35 cellular contexts compared by ENCODE assay signal in genomic region chr11:46197421-46197820, GRCh38.
A peak's percentile ranks its signal among the peaks of the same experiment; 100 is the strongest.
DNase-seq lines count a peak whose midpoint lies in the region; ATAC-seq, FAIRE-seq and TF ChIP-seq lines count a peak whose summit lies in the region.
"Had no signal": no experiment of that assay in that cellular context is flagged by ENCODE, and none has a peak within 500 bp of the region (broad histone marks: within the 10 kb centered on the region; RNA-seq: fewer than 3 reads in every experiment).

No MANE protein-coding gene starts in this region.

- H3K27ac ChIP-seq in VCaP (peak overlapping the region; percentile 8; the same call in 1 of the 2 replicates), K562 (ENCODE audit: extremely low read depth, low read depth, low read length) (no peak overlapping the region), neuronal stem cell (replicated peaks; ENCODE audit: low read length) (no peak overlapping the region), osteoblast (ENCODE audit: low read depth, low read length) (no peak overlapping the region), endodermal cell (ENCODE audit: low read depth, low read length) (no peak overlapping the region)
- H3K27ac ChIP-seq: 22Rv1; A549; BLaER1; BLaER1 treated with 17β-estradiol and CSF1 and Interleukin-3, amounts not matched to agents 10 nM and 100 nM; C4-2B had no signal

- H3K9ac ChIP-seq in K562 (ENCODE audit: insufficient read depth in 1 of 2, low read depth in 2 of 2, low read length in 2 of 2), result no peak overlapping the region
- no peak overlapping the region for H3K9ac ChIP-seq in neuronal stem cell (ENCODE audit: low read depth, low read length, poor library complexity)
- H3K9ac ChIP-seq in endodermal cell (ENCODE audit: extremely low read depth, low read length, poor library complexity, severe bottlenecking), result no peak overlapping the region
- H3K9ac ChIP-seq: BLaER1; BLaER1 treated with 17β-estradiol and CSF1 and Interleukin-3, amounts not matched to agents 10 nM and 100 nM had no signal

- peaks cover 1% of the 10 kb centered on the region for H3K4me1 Mint-ChIP-seq in endodermal cell
- H3K4me1 Mint-ChIP-seq: B cell; CD14-positive monocyte; CD4-positive, alpha-beta memory T cell; CD4-positive, CD25-positive, alpha-beta regulatory T cell; CD8-positive, alpha-beta memory T cell had no signal

- H4K20me1 ChIP-seq in K562 (replicated peaks; ENCODE audit: control insufficient read depth, insufficient read depth, low read length), result no peaks in the 10 kb centered on the region
- H4K20me1 ChIP-seq in osteoblast (ENCODE audit: insufficient read depth, low read length), result peaks cover 2% of the 10 kb centered on the region
- H4K20me1 ChIP-seq: BLaER1; BLaER1 treated with 17β-estradiol and CSF1 and Interleukin-3, amounts not matched to agents 10 nM and 100 nM had no signal

- H3K4me3 Mint-ChIP-seq in endodermal cell, result no peak overlapping the region
- H3K4me3 Mint-ChIP-seq: B cell; CD4-positive, alpha-beta memory T cell; CD4-positive, alpha-beta T cell; CD4-positive, CD25-positive, alpha-beta regulatory T cell; CD8-positive, alpha-beta memory T cell; CD8-positive, alpha-beta T cell had no signal

- H3K4ac ChIP-seq in neuronal stem cell (ENCODE audit: low read length), result no peak overlapping the region

- TF ChIP-seq POLR2A in K562 (conservative IDR thresholded peaks at IDR 0.05), result no peak

- H3K79me2 ChIP-seq in K562 (ENCODE audit: control insufficient read depth, insufficient read depth, low read length), result no peaks in the 10 kb centered on the region
- H3K79me2 ChIP-seq in osteoblast (ENCODE audit: insufficient read depth, low read length), result no peaks in the 10 kb centered on the region

- H2BK5ac ChIP-seq in neuronal stem cell (ENCODE audit: low read length), result no peak overlapping the region

- H3K27me3 ChIP-seq in K562 (ENCODE audit: control insufficient read depth in 2 of 2, insufficient read depth in 2 of 2, low read length in 2 of 2), result peaks cover 0 to 3% of the 10 kb centered on the region in 2 experiments; a peak in 2 of 5 replicates
- peaks cover 0 to 6% (median 0%) of the 10 kb centered on the region in 3 experiments for H3K27me3 ChIP-seq in neuronal stem cell (ENCODE audit: control insufficient read depth in 3 of 3, insufficient read depth in 3 of 3, low read depth in 1 of 3, low read length in 3 of 3)
- peaks cover 47% of the 10 kb centered on the region for H3K27me3 ChIP-seq in osteoblast (ENCODE audit: insufficient read depth, low read length)
- no peaks in the 10 kb centered on the region for H3K27me3 ChIP-seq in endodermal cell (ENCODE audit: control insufficient read depth, insufficient read depth, low read length, poor library complexity, severe bottlenecking)
- H3K27me3 ChIP-seq: BE2C; BLaER1; BLaER1 treated with 17β-estradiol and CSF1 and Interleukin-3, amounts not matched to agents 10 nM and 100 nM had no signal

- no peaks in the 10 kb centered on the region for H3K36me3 Mint-ChIP-seq in endodermal cell (ENCODE audit: low read depth)
- H3K36me3 Mint-ChIP-seq: CD14-positive monocyte; CD4-positive, alpha-beta memory T cell; CD4-positive, CD25-positive, alpha-beta regulatory T cell; CD8-positive, alpha-beta T cell had no signal

- CTCF ChIA-PET in K562 (lab: Yijun Ruan, JAX; ENCODE audit: low intra/inter-chr PET ratio), result no interaction called here

- in situ Hi-C loops in K562 (cut with MboI), result no loop called here

- no peaks in the 10 kb centered on the region; a peak in 1 of 5 replicates for H3K4me1 ChIP-seq in K562 (replicated peaks in 1 of 2; ENCODE audit: control insufficient read depth in 2 of 2, insufficient read depth in 2 of 2, low read length in 2 of 2)
- H3K4me1 ChIP-seq in neuronal stem cell (ENCODE audit: control insufficient read depth in 2 of 2, insufficient read depth in 1 of 2, low read depth in 1 of 2, low read length in 2 of 2), result peaks cover 0 to 4% of the 10 kb centered on the region in 2 donors
- H3K4me1 ChIP-seq in osteoblast (ENCODE audit: insufficient read depth, low read length), result peaks cover 4% of the 10 kb centered on the region
- no peaks in the 10 kb centered on the region for H3K4me1 ChIP-seq in endodermal cell (ENCODE audit: control insufficient read depth, insufficient read depth, low read length)
- H3K4me1 ChIP-seq: A549; BE2C; BLaER1; BLaER1 treated with 17β-estradiol and CSF1 and Interleukin-3, amounts not matched to agents 10 nM and 100 nM; Caco-2 had no signal

- no peak for ATAC-seq in K562
- ATAC-seq: CD8-positive, alpha-beta T cell had no signal

- H3K9me1 ChIP-seq in K562 (ENCODE audit: control insufficient read depth, insufficient read depth, low read length), result no peaks in the 10 kb centered on the region

- TF ChIP-seq CTCF in VCaP (conservative IDR thresholded peaks at IDR 0.05), result no peak
- TF ChIP-seq CTCF in K562 (IDR thresholded peaks at IDR 0.05 in 2 of 3, conservative IDR thresholded peaks at IDR 0.05 in 1 of 3; ENCODE audit: insufficient read depth in 2 of 3, low read depth in 1 of 3, low read length in 3 of 3), result no peak
- no peak for TF ChIP-seq CTCF in osteoblast (IDR thresholded peaks at IDR 0.05; ENCODE audit: extremely low read depth, low read depth, low read length)
- no peak for TF ChIP-seq CTCF in endodermal cell (conservative IDR thresholded peaks at IDR 0.05)

- no peak overlapping the region for H2BK15ac ChIP-seq in neuronal stem cell (ENCODE audit: low read length)

- H3K4me3 ChIP-seq in K562, result no peak overlapping the region
- no peak overlapping the region for H3K4me3 ChIP-seq in neuronal stem cell (ENCODE audit: low read length in 2 of 2)
- H3K4me3 ChIP-seq in osteoblast (ENCODE audit: insufficient read depth, low read length), result no peak overlapping the region
- no peak overlapping the region for H3K4me3 ChIP-seq in endodermal cell (ENCODE audit: low read length)
- H3K4me3 ChIP-seq: A549; BLaER1; BLaER1 treated with 17β-estradiol and CSF1 and Interleukin-3, amounts not matched to agents 10 nM and 100 nM had no signal

- H3K79me1 ChIP-seq in neuronal stem cell (ENCODE audit: low read depth, low read length), result no peaks in the 10 kb centered on the region

- H3K36me3 ChIP-seq in K562 (ENCODE audit: control insufficient read depth, insufficient read depth, low read length), result no peaks in the 10 kb centered on the region
- H3K36me3 ChIP-seq in neuronal stem cell (replicated peaks in 1 of 2; ENCODE audit: control insufficient read depth in 2 of 2, insufficient read depth in 2 of 2, low read length in 2 of 2), result no peaks in the 10 kb centered on the region
- no peaks in the 10 kb centered on the region for H3K36me3 ChIP-seq in osteoblast (ENCODE audit: insufficient read depth, low read length)
- no peaks in the 10 kb centered on the region for H3K36me3 ChIP-seq in endodermal cell (ENCODE audit: control insufficient read depth, insufficient read depth, low read length)
- H3K36me3 ChIP-seq: BE2C; BLaER1; BLaER1 treated with 17β-estradiol and CSF1 and Interleukin-3, amounts not matched to agents 10 nM and 100 nM had no signal

- H3K27me3 Mint-ChIP-seq in endodermal cell (ENCODE audit: insufficient read depth), result peaks cover 17% of the 10 kb centered on the region

- TF ChIP-seq RAD21 in K562 (CRISPR knock-in tag; conservative IDR thresholded peaks at IDR 0.05 in 1 of 2, IDR thresholded peaks at IDR 0.05 in 1 of 2), result no peak

- no peak overlapping the region for H2BK120ac ChIP-seq in neuronal stem cell (ENCODE audit: low read depth, low read length)

- H3K4me2 ChIP-seq in K562 (ENCODE audit: insufficient read depth, low read length) (no peak overlapping the region), neuronal stem cell (ENCODE audit: insufficient read depth, low read length, poor library complexity, severe bottlenecking) (no peak overlapping the region), osteoblast (ENCODE audit: insufficient read depth, low read length) (no peak overlapping the region)
- H3K4me2 ChIP-seq: A549; BLaER1; BLaER1 treated with 17β-estradiol and CSF1 and Interleukin-3, amounts not matched to agents 10 nM and 100 nM had no signal

- no peak for FAIRE-seq in K562 (lab: Jason Lieb, UNC)
- FAIRE-seq: A204.1, A549, D721Med had no signal

- intact Hi-C loops in K562 (cut with micrococcal nuclease), result no loop called here

- H3K9me3 ChIP-seq in K562 (replicated peaks; ENCODE audit: control insufficient read depth, insufficient read depth, low read depth, low read length) (no peaks in the 10 kb centered on the region), neuronal stem cell (replicated peaks in 1 of 2; ENCODE audit: control insufficient read depth in 2 of 2, insufficient read depth in 1 of 2, low read depth in 1 of 2, low read length in 2 of 2) (no peaks in the 10 kb centered on the region), osteoblast (ENCODE audit: low read depth, low read length) (no peaks in the 10 kb centered on the region), endodermal cell (ENCODE audit: control insufficient read depth, low read length) (no peaks in the 10 kb centered on the region)
- H3K9me3 ChIP-seq: A549; BE2C; BLaER1; BLaER1 treated with 17β-estradiol and CSF1 and Interleukin-3, amounts not matched to agents 10 nM and 100 nM; Caco-2 had no signal

- H2AK5ac ChIP-seq in neuronal stem cell (ENCODE audit: low read depth, low read length), result no peak overlapping the region

- WGBS in K562 (ENCODE audit: insufficient coverage, low coverage, missing lambda C conversion rate), result 8% methylated on average over 3 of the region's 3 CpGs
- WGBS in neuronal stem cell (ENCODE audit: extremely low coverage in 2 of 2, insufficient read length in 2 of 2, insufficient replicate concordance in 1 of 2), 2 donors, result no CpG with 5 or more reads among the region's 3 CpGs
- WGBS in endodermal cell (ENCODE audit: insufficient coverage in 1 of 2, insufficient read length in 1 of 2), 2 experiments, result 80 to 94% methylated on average over 2 to 3 of the region's 3 CpGs

- H3K18ac ChIP-seq in neuronal stem cell (ENCODE audit: low read length), result no peak overlapping the region

- no peak overlapping the region for H4K8ac ChIP-seq in neuronal stem cell (ENCODE audit: low read depth, low read length)

- POLR2A ChIA-PET in K562 (lab: Yijun Ruan, JAX), result interaction anchor here (0.6 kb wide), 1 partner anchor 307 kb away, joined by 3 read pairs; no protein-coding TSS in a partner anchor

- H2AFZ ChIP-seq in K562 (ENCODE audit: low read depth, low read length) (no peak overlapping the region), neuronal stem cell (ENCODE audit: low read length) (no peak overlapping the region), osteoblast (ENCODE audit: low read length) (no peak overlapping the region)

- H4K91ac ChIP-seq in neuronal stem cell (ENCODE audit: low read depth, low read length, poor library complexity), result no peak overlapping the region

- H3K9me3 Mint-ChIP-seq in endodermal cell, result no peaks in the 10 kb centered on the region
- H3K9me3 Mint-ChIP-seq: CD4-positive, alpha-beta T cell; CD8-positive, alpha-beta T cell had no signal

- H3K14ac ChIP-seq in neuronal stem cell (ENCODE audit: low read length), result no peak overlapping the region

- no peak for TF ChIP-seq EP300 in K562 (IDR thresholded peaks at IDR 0.05; ENCODE audit: low read length)

- H3K27ac Mint-ChIP-seq in endodermal cell, result no peak overlapping the region
- H3K27ac Mint-ChIP-seq: B cell; CD14-positive monocyte; CD4-positive, alpha-beta memory T cell; CD4-positive, alpha-beta T cell; CD4-positive, CD25-positive, alpha-beta regulatory T cell; CD8-positive, alpha-beta memory T cell; CD8-positive, alpha-beta T cell had no signal

- no peak overlapping the region for H2BK12ac ChIP-seq in neuronal stem cell (ENCODE audit: low read length)

- peak overlapping the region; percentile 3 for H3K23ac ChIP-seq in neuronal stem cell (ENCODE audit: low read depth, low read length, poor library complexity)

- no TSS peak for BruUV-seq in K562 (replicated peaks; lab: Mats Ljungman, UMichigan)

- no peak for DNase-seq in K562 (ENCODE audit: extremely low read depth in 1 of 4, low spot score in 3 of 4)
- DNase-seq in neuronal stem cell (ENCODE audit: low spot score), result no peak
- peak; percentile 55 for DNase-seq in osteoblast (ENCODE audit: insufficient read length, low spot score, missing footprints)
- DNase-seq in RPMI8226, result no peak
- DNase-seq in NOMO-1 treated with dmso at 0.1 percent for 144 hours (lab: John Stamatoyannopoulos, UW; ENCODE audit: unreplicated experiment), result no peak
- DNase-seq in endodermal cell, result no peak
- no peak for DNase-seq in epidermal melanocyte (ENCODE audit: insufficient read length, low spot score)
- DNase-seq: 8988T; ACHN; AML-193; BE2C; C1 segment of cervical spinal cord; Caco-2; Calu3; CD4-positive, alpha-beta memory T cell; CD4-positive, alpha-beta T cell; CD4-positive, CD25-positive, alpha-beta regulatory T cell; CD8-positive, alpha-beta memory T cell; CD8-positive, alpha-beta T cell; COR-L47; DMS 273 treated with DMSO at 0.1 percent for 48 hours; DMS79; DMS79 treated with DMSO at 0.1 percent for 48 hours; DND-41; EL had no signal
